In the genomic region with DNA sequence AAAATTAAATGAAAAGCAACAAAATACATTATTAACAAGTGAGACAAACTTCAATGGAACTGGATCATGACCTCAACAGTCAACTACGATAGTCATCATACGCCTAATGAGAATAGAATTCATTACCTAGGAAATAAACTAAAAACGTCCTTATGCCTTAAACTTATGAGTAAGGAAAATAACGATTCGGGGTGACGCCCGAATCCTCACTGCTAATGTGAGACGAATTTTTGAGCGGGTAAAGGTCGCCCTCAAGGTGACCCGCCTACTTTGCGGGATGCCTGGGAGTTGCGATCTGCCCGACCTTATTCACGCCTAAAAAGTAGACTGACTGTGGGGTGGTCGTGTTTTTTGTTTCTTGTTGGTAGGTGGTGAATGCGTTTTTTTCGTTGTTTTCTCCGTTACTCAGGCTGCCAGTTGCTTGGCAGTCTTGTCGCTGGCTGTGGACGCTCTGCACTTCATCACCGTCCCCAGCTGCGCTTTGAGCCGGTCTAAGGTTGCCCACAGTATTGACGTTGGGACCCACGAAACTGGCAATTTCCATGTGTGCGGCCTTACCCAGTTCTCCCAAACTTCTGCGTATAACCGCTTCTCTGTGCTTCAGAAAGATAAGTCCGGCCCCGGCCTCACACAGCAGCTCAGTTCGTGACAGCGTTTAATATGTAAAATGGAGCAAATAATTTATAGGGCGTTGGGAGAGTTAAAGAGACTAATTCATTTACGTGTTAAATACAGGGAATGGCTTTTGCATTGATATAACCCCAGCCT, we compare ENCODE assay signal across 7 cellular contexts. TPM values are rescaled to one million over a fixed set of nuclear protein-coding genes. Genes with fewer than 3 reads are reported as not detected.
A peak's percentile ranks its signal among the peaks of the same experiment; 100 is the strongest.
DNase-seq lines count a peak whose midpoint lies in the region; ATAC-seq, FAIRE-seq and TF ChIP-seq lines count a peak whose summit lies in the region.

No MANE protein-coding gene starts in this region.

- 2% methylated on average over 34 of the region's 35 CpGs for WGBS in K562 (ENCODE audit: insufficient coverage, low coverage, missing lambda C conversion rate)

- DNase-seq in NCI-H2029 treated with DMSO at 0.1 percent for 48 hours (lab: John Stamatoyannopoulos, UW) = peak; percentile 89
- DNase-seq in T1000 (lab: John Stamatoyannopoulos, UW) = peak; percentile 93
- DNase-seq in K562 (ENCODE audit: extremely low read depth in 1 of 4, low spot score in 3 of 4) = peak; percentile 58 to 96 (median 74)
- DNase-seq in iPS DF 4.7 (ENCODE audit: extremely low read depth, low spot score) = peak; percentile 97
- DNase-seq in gastrocnemius medialis = peak; percentile 80 to 94

- TF ChIP-seq CTCF in K562 (IDR thresholded peaks at IDR 0.05 in 2 of 3, conservative IDR thresholded peaks at IDR 0.05 in 1 of 3; ENCODE audit: insufficient read depth in 2 of 3, low read depth in 1 of 3, low read length in 3 of 3) (no peak), gastrocnemius medialis (IDR thresholded peaks at IDR 0.05 in 4 of 5, conservative IDR thresholded peaks at IDR 0.05 in 1 of 5) (peak in 1 of 5 experiments; percentile 23)

- in situ Hi-C loops in K562 (cut with MboI) (no loop called here), gastrocnemius medialis (cut with MboI; ENCODE audit: low sequenced_read_pairs in 4 of 4) (no loop called here)

- ATAC-seq in GM18511 (IDR thresholded peaks at IDR 0.05; ENCODE audit: unreplicated experiment) (peak; percentile 68), HG02973 (IDR thresholded peaks at IDR 0.05; ENCODE audit: unreplicated experiment) (peak; percentile 55), K562 (peak; percentile 88), gastrocnemius medialis (peak; percentile 77 to 82)

- H3K9ac ChIP-seq in K562 (ENCODE audit: insufficient read depth in 1 of 2, low read depth in 2 of 2, low read length in 2 of 2) = peak overlapping the region; percentile 93 to 97

- no peaks in the 10 kb centered on the region for H3K9me3 ChIP-seq in K562 (replicated peaks; ENCODE audit: control insufficient read depth, insufficient read depth, low read depth, low read length)
- no peaks in the 10 kb centered on the region for H3K9me3 ChIP-seq in gastrocnemius medialis

- intact Hi-C loops in K562 (cut with micrococcal nuclease) (no loop called here), gastrocnemius medialis (cut with DNase I; ENCODE audit: low total_unique reads) (loop anchor here (1.0 to 10.0 kb wide), 4 partner anchors 33 to 242 kb away; a partner anchor contains a TSS)

- H3K27ac ChIP-seq in K562 (ENCODE audit: extremely low read depth, low read depth, low read length) (peak overlapping the region; percentile 95), gastrocnemius medialis (peak overlapping the region; percentile 90 to 96 (median 94))

- H3K36me3 ChIP-seq in K562 (ENCODE audit: control insufficient read depth, insufficient read depth, low read length) (peaks cover 40% of the 10 kb centered on the region; the same call in 2 of the 3 replicates), gastrocnemius medialis (peaks cover 0 to 11% of the 10 kb centered on the region in 2 donors)

- no peak; a peak in 2 of 4 replicates for TF ChIP-seq RAD21 in K562 (CRISPR knock-in tag; conservative IDR thresholded peaks at IDR 0.05 in 1 of 2, IDR thresholded peaks at IDR 0.05 in 1 of 2)

- CTCF ChIA-PET in K562 (lab: Yijun Ruan, JAX; ENCODE audit: low intra/inter-chr PET ratio) = interaction anchor here (0.6 kb wide), 1 partner anchor 445 kb away, joined by 6 read pairs; no protein-coding TSS in a partner anchor

- H3K4me1 ChIP-seq in K562 (replicated peaks in 1 of 2; ENCODE audit: control insufficient read depth in 2 of 2, insufficient read depth in 2 of 2, low read length in 2 of 2) (peaks cover 15 to 49% of the 10 kb centered on the region in 2 experiments; a peak in 4 of 5 replicates), gastrocnemius medialis (peaks cover 41 to 49% of the 10 kb centered on the region in 2 donors)

- no peaks in the 10 kb centered on the region for H3K27me3 ChIP-seq in K562 (ENCODE audit: control insufficient read depth in 2 of 2, insufficient read depth in 2 of 2, low read length in 2 of 2)
- no peaks in the 10 kb centered on the region for H3K27me3 ChIP-seq in gastrocnemius medialis

- TF ChIP-seq POLR2A in K562 (conservative IDR thresholded peaks at IDR 0.05) = peak; percentile 100
- TF ChIP-seq POLR2A in gastrocnemius medialis (IDR thresholded peaks at IDR 0.05) = peak; percentile 80 to 96

- H3K79me2 ChIP-seq in K562 (ENCODE audit: control insufficient read depth, insufficient read depth, low read length) = peaks cover 43% of the 10 kb centered on the region

- BruUV-seq in K562 (replicated peaks; lab: Mats Ljungman, UMichigan) = TSS peak; percentile 100

- H3K4me2 ChIP-seq in K562 (ENCODE audit: insufficient read depth, low read length) = peak overlapping the region; percentile 80

- 0 out of 2 replicates have a peak, but pooled peaks cover 16% of the 10 kb centered on the region for H4K20me1 ChIP-seq in K562 (replicated peaks; ENCODE audit: control insufficient read depth, insufficient read depth, low read length)

- POLR2A ChIA-PET in K562 (lab: Yijun Ruan, JAX) = interaction anchor here (0.6 to 3.1 kb wide), 51 partner anchors 9 to 731 kb away, joined by 3 to 46 read pairs (median 4); a partner anchor contains a TSS

- no peak overlapping the region; the same call in 1 of the 2 replicates for H3K4me3 ChIP-seq in K562
- peak overlapping the region; percentile 78 to 86 (median 80) for H3K4me3 ChIP-seq in gastrocnemius medialis

- H2AFZ ChIP-seq in K562 (ENCODE audit: low read depth, low read length) = peak overlapping the region; percentile 72; the same call in 1 of the 2 replicates

- no peak for FAIRE-seq in K562 (lab: Jason Lieb, UNC)

- H3K9me1 ChIP-seq in K562 (ENCODE audit: control insufficient read depth, insufficient read depth, low read length) = no peaks in the 10 kb centered on the region

- peak; percentile 71; the same call in 1 of the 2 replicates for TF ChIP-seq EP300 in K562 (IDR thresholded peaks at IDR 0.05; ENCODE audit: low read length)

RNA-seq across cellular contexts. Expression of a gene that starts 0.6 kb away (rescaled TPM):
- 48.1 and 83.3 TPM in 2 replicates for total RNA-seq in K562 (2011; cell fraction: chromatin; rRNA removed; ENCODE audit: low replicate concordance)
- total RNA-seq in K562 (2011; cell fraction: nucleolus; rRNA removed) = 38.3 and 41.5 TPM in 2 replicates
- total RNA-seq in K562 (2011; cell fraction: nucleoplasm; rRNA removed) = 41.4 and 45.6 TPM in 2 replicates
- 24.9 and 39.1 TPM in 2 replicates for total RNA-seq in K562 (2014; rRNA removed)
- 23.5 and 24.1 TPM in 2 replicates for total RNA-seq in K562 (2014; rRNA removed; fragmentation: Illumina TruSeq; extraction: Trizol)
- total RNA-seq in K562 (2015; rRNA removed; fragmentation: Illumina TruSeq; extraction: Trizol) = 25.5 and 26.3 TPM in 2 replicates
- 47.3 and 53.6 TPM in 2 replicates for total RNA-seq in K562 (2021)
- polyA plus RNA-seq in K562 (2011; rRNA removed) = 44.4 and 53.8 TPM in 2 replicates
- 32.6 and 35.2 TPM in 2 replicates for polyA plus RNA-seq in K562 (2011; cell fraction: cytosol; rRNA removed)
- polyA plus RNA-seq in K562 (2011; cell fraction: nucleus; rRNA removed) = 57.4 and 60.2 TPM in 2 replicates
- polyA plus RNA-seq in K562 (2012) = 44.3 and 46.7 TPM in 2 replicates
- 47.7 and 53.0 TPM in 2 replicates for polyA plus RNA-seq in K562 (2014; fragmentation: Illumina TruSeq; extraction: Trizol)
- polyA plus RNA-seq in K562 (2014; fragmentation: Nextera tagmentation; extraction: Ambion mirVana) = 10 to 100 TPM; 14.3 to 22.3 TPM
- polyA plus RNA-seq in K562 (2014; rRNA removed) = 39.8 and 45.4 TPM in 2 replicates
- 28.0 and 31.6 TPM in 2 replicates for polyA minus RNA-seq in K562 (2011; rRNA and poly(A)+ RNA removed)
- 18.9 and 27.0 TPM in 2 replicates for polyA minus RNA-seq in K562 (2011; cell fraction: cytosol; rRNA and poly(A)+ RNA removed)
- polyA minus RNA-seq in K562 (2011; cell fraction: nucleus; rRNA and poly(A)+ RNA removed) = 13.5 and 18.8 TPM in 2 replicates
- total RNA-seq in gastrocnemius medialis = 10 to 100 TPM; 19.7 to 28.7 (median 23.0) TPM

RNA-seq across cellular contexts. Expression of a gene that starts 25.1 kb away (rescaled TPM):
- total RNA-seq in K562 (2011; cell fraction: chromatin; rRNA removed; ENCODE audit: low replicate concordance) = 8.4 and 14.5 TPM in 2 replicates
- 6.3 and 6.8 TPM in 2 replicates for total RNA-seq in K562 (2011; cell fraction: nucleolus; rRNA removed)
- 8.3 and 17.9 TPM in 2 replicates for total RNA-seq in K562 (2011; cell fraction: nucleoplasm; rRNA removed)
- not detected in 2 replicates for total RNA-seq in K562 (2014; rRNA removed)
- 0.25 and 0.41 TPM in 2 replicates for total RNA-seq in K562 (2014; rRNA removed; fragmentation: Illumina TruSeq; extraction: Trizol)
- 0.25 and 0.38 TPM in 2 replicates for total RNA-seq in K562 (2015; rRNA removed; fragmentation: Illumina TruSeq; extraction: Trizol)
- total RNA-seq in K562 (2021) = 0.31 and 0.35 TPM in 2 replicates
- 0.17 TPM in 1 of 2 replicates, not detected in the other for polyA plus RNA-seq in K562 (2011; rRNA removed)
- polyA plus RNA-seq in K562 (2011; cell fraction: cytosol; rRNA removed) = 0.12 TPM in 1 of 2 replicates, not detected in the other
- polyA plus RNA-seq in K562 (2011; cell fraction: nucleus; rRNA removed) = 0.36 and 0.37 TPM in 2 replicates
- not detected in 2 replicates for polyA plus RNA-seq in K562 (2012)
- not detected in 2 replicates for polyA plus RNA-seq in K562 (2014; fragmentation: Illumina TruSeq; extraction: Trizol)
- under 1 TPM; 0.13 to 0.34 TPM for polyA plus RNA-seq in K562 (2014; fragmentation: Nextera tagmentation; extraction: Ambion mirVana)
- polyA plus RNA-seq in K562 (2014; rRNA removed) = 0.09 TPM in 1 of 2 replicates, not detected in the other
- polyA minus RNA-seq in K562 (2011; rRNA and poly(A)+ RNA removed) = 0.74 and 1.0 TPM in 2 replicates
- polyA minus RNA-seq in K562 (2011; cell fraction: cytosol; rRNA and poly(A)+ RNA removed) = not detected in 2 replicates
- 0.44 and 0.67 TPM in 2 replicates for polyA minus RNA-seq in K562 (2011; cell fraction: nucleus; rRNA and poly(A)+ RNA removed)
- total RNA-seq in gastrocnemius medialis = not detected

RNA-seq across cellular contexts. Expression of a gene that starts 33.9 kb away (rescaled TPM):
- 13.9 and 37.9 TPM in 2 replicates for total RNA-seq in K562 (2011; cell fraction: chromatin; rRNA removed; ENCODE audit: low replicate concordance)
- 38.5 and 38.7 TPM in 2 replicates for total RNA-seq in K562 (2011; cell fraction: nucleolus; rRNA removed)
- total RNA-seq in K562 (2011; cell fraction: nucleoplasm; rRNA removed) = 25.3 and 37.0 TPM in 2 replicates
- total RNA-seq in K562 (2014; rRNA removed) (28.7 and 43.2 TPM in 2 replicates), K562 (2014; rRNA removed; fragmentation: Illumina TruSeq; extraction: Trizol) (10.9 and 13.5 TPM in 2 replicates), K562 (2015; rRNA removed; fragmentation: Illumina TruSeq; extraction: Trizol) (20.0 and 21.0 TPM in 2 replicates), K562 (2021) (66.7 and 66.8 TPM in 2 replicates), gastrocnemius medialis (100 to 1,000 TPM in 2 of 4 donors, 10 to 100 TPM in 2; 44.3 to 163 (median 105) TPM)
- polyA plus RNA-seq in K562 (2011; rRNA removed) (23.4 and 60.3 TPM in 2 replicates), K562 (2014; fragmentation: Illumina TruSeq; extraction: Trizol) (59.2 and 83.9 TPM in 2 replicates), K562 (2014; fragmentation: Nextera tagmentation; extraction: Ambion mirVana) (1 to 10 TPM; 1.4 to 3.9 TPM), K562 (2014; rRNA removed) (37.6 and 45.0 TPM in 2 replicates)
- polyA plus RNA-seq in K562 (2011; cell fraction: cytosol; rRNA removed) = 41.8 and 76.5 TPM in 2 replicates
- 21.3 and 28.1 TPM in 2 replicates for polyA plus RNA-seq in K562 (2011; cell fraction: nucleus; rRNA removed)
- polyA plus RNA-seq in K562 (2012) = 46.5 and 68.5 TPM in 2 replicates
- 21.7 and 21.8 TPM in 2 replicates for polyA minus RNA-seq in K562 (2011; rRNA and poly(A)+ RNA removed)
- polyA minus RNA-seq in K562 (2011; cell fraction: cytosol; rRNA and poly(A)+ RNA removed) = 30.6 and 64.6 TPM in 2 replicates
- 7.7 and 11.7 TPM in 2 replicates for polyA minus RNA-seq in K562 (2011; cell fraction: nucleus; rRNA and poly(A)+ RNA removed)
